Comparison of ENCODE assay signal across 2 cellular contexts in the genomic region with DNA sequence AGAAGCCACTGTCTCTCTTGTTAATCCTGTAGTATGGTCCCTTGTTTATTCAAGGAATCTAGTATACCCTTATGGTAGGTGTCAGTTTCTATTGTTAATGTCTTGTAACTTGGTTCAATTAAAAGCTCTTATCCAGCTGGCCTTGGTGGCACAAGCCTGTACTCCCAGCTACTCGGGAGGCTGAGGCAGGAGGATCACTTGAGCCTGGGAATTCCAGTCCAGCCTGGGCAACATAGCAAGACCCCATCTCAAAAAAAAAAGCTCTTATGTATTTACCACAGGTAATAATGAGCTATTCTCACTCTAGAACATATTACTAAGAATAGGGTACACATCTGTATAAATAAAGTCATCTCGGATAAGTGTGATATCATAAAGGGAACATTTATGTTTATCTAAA.
A peak's percentile ranks its signal among the peaks of the same experiment; 100 is the strongest.
TF ChIP-seq lines count a peak whose summit lies in the region.

No MANE protein-coding gene starts in this region.

TF ChIP-seq in HEK293, 187 proteins besides CTCF, POLR2A, EP300 and RAD21:
- TF ChIP-seq ZNF596 (tag by site-specific recombination; IDR thresholded peaks at IDR 0.05) (no peak), ZNF121 (tag by site-specific recombination; IDR thresholded peaks at IDR 0.05) (peak; percentile 88), KLF8 (tag by site-specific recombination; IDR thresholded peaks at IDR 0.05) (no peak), ZBTB8A (tag by site-specific recombination; IDR thresholded peaks at IDR 0.05) (no peak), ZBTB7A (tag by site-specific recombination; IDR thresholded peaks at IDR 0.05; ENCODE audit: low read depth) (no peak)
- TF ChIP-seq, protein P1, sequence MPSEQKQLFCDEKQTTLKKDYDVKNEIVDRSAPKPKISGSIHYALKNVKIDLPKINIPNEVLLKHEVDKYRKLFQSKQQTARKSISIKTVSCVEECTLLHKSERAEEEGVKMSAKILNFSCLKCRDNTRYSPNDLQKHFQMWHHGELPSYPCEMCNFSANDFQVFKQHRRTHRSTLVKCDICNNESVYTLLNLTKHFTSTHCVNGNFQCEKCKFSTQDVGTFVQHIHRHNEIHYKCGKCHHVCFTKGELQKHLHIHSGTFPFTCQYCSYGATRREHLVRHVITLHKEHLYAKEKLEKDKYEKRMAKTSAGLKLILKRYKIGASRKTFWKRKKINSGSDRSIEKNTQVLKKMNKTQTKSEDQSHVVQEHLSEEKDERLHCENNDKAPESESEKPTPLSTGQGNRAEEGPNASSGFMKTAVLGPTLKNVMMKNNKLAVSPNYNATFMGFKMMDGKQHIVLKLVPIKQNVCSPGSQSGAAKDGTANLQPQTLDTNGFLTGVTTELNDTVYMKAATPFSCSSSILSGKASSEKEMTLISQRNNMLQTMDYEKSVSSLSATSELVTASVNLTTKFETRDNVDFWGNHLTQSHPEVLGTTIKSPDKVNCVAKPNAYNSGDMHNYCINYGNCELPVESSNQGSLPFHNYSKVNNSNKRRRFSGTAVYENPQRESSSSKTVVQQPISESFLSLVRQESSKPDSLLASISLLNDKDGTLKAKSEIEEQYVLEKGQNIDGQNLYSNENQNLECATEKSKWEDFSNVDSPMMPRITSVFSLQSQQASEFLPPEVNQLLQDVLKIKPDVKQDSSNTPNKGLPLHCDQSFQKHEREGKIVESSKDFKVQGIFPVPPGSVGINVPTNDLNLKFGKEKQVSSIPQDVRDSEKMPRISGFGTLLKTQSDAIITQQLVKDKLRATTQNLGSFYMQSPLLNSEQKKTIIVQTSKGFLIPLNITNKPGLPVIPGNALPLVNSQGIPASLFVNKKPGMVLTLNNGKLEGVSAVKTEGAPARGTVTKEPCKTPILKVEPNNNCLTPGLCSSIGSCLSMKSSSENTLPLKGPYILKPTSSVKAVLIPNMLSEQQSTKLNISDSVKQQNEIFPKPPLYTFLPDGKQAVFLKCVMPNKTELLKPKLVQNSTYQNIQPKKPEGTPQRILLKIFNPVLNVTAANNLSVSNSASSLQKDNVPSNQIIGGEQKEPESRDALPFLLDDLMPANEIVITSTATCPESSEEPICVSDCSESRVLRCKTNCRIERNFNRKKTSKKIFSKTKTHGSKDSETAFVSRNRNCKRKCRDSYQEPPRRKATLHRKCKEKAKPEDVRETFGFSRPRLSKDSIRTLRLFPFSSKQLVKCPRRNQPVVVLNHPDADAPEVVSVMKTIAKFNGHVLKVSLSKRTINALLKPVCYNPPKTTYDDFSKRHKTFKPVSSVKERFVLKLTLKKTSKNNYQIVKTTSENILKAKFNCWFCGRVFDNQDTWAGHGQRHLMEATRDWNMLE (tag by site-specific recombination; conservative IDR thresholded peaks at IDR 0.05; ENCODE audit: low read depth): no peak
TF ChIP-seq in HEK293: peak in this region for 1.

TF ChIP-seq in K562, 482 proteins besides CTCF, POLR2A, EP300 and RAD21:
- TF ChIP-seq RFX1 (IDR thresholded peaks at IDR 0.05): no peak
- TF ChIP-seq ZNF121 (CRISPR knock-in tag; conservative IDR thresholded peaks at IDR 0.05): peak; percentile 94
- TF ChIP-seq FOXK1 (CRISPR knock-in tag; IDR thresholded peaks at IDR 0.05; ENCODE audit: borderline replicate concordance): no peak
- TF ChIP-seq, protein P2, sequence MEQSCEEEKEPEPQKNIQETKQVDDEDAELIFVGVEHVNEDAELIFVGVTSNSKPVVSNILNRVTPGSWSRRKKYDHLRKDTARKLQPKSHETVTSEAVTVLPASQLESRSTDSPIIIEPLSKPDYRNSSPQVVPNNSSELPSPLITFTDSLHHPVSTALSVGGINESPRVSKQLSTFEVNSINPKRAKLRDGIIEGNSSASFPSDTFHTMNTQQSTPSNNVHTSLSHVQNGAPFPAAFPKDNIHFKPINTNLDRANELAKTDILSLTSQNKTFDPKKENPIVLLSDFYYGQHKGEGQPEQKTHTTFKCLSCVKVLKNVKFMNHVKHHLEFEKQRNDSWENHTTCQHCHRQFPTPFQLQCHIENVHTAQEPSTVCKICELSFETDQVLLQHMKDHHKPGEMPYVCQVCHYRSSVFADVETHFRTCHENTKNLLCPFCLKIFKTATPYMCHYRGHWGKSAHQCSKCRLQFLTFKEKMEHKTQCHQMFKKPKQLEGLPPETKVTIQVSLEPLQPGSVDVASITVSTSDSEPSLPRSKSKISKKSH (CRISPR knock-in tag; IDR thresholded peaks at IDR 0.05): no peak
- no peak for TF ChIP-seq TEAD4 (IDR thresholded peaks at IDR 0.05; ENCODE audit: low read length)
- no peak for TF ChIP-seq TEAD4 (CRISPR knock-in tag; IDR thresholded peaks at IDR 0.05; ENCODE audit: borderline replicate concordance)
- TF ChIP-seq, protein P3, sequence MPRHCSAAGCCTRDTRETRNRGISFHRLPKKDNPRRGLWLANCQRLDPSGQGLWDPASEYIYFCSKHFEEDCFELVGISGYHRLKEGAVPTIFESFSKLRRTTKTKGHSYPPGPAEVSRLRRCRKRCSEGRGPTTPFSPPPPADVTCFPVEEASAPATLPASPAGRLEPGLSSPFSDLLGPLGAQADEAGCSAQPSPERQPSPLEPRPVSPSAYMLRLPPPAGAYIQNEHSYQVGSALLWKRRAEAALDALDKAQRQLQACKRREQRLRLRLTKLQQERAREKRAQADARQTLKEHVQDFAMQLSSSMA (CRISPR knock-in tag; IDR thresholded peaks at IDR 0.05): no peak
- TF ChIP-seq RBM25 (IDR thresholded peaks at IDR 0.05; ENCODE audit: low read depth, low read length, severe bottlenecking): peak; percentile 51
- no peak for TF ChIP-seq EP400 (IDR thresholded peaks at IDR 0.05)
- TF ChIP-seq, protein P4, sequence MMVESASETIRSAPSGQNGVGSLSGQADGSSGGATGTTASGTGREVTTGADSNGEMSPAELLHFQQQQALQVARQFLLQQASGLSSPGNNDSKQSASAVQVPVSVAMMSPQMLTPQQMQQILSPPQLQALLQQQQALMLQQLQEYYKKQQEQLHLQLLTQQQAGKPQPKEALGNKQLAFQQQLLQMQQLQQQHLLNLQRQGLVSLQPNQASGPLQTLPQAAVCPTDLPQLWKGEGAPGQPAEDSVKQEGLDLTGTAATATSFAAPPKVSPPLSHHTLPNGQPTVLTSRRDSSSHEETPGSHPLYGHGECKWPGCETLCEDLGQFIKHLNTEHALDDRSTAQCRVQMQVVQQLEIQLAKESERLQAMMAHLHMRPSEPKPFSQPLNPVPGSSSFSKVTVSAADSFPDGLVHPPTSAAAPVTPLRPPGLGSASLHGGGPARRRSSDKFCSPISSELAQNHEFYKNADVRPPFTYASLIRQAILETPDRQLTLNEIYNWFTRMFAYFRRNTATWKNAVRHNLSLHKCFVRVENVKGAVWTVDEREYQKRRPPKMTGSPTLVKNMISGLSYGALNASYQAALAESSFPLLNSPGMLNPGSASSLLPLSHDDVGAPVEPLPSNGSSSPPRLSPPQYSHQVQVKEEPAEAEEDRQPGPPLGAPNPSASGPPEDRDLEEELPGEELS (CRISPR knock-in tag; IDR thresholded peaks at IDR 0.05; ENCODE audit: borderline replicate concordance): no peak
TF ChIP-seq in K562: peak in this region for 2.
